In the genomic region with DNA sequence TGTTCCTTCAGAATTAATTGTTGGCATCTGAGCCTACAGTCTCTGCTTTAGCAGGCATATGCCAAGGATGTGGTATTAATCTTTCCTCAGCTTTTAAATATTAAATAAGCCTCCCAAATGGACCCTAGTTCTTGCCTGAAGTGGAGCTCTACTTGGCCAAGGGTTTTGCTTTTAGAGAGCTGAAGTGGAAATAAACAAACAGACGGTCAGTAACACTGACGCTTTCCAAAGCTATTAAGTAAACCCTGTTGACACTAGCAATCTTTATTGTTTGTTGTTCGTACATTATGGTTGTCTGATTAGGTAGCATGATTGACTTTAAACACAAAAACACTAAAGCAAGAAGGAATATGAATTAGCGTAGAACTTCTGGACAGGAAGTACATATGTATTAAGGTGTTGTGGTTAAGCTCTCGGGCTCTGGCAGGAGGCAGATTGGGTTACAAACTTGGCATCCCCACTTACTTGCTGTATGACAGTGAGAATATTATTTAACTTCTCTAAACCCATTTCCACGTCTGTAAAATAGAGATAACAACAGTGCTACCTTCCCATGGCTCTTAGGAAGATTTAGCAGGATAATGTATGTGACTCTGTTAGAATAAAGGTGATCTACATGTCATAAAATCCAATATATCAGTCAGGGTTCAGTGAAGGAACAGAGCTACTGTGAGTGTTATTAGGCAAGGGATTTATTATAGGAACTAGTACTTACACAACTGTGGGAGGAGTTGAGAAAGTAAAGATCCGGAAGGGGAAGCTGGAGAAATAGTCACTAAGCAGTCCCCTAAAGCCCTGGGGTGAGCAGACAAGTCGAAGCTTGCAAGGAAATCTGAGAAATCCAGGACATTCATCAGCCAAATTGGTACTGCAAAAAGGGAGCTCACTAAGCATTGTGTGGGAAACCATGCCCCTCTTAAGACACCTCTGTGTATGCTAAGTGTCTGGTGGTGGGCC, we compare ENCODE assay signal across 10 cellular contexts.
DNase-seq lines count a peak whose midpoint lies in the region; ATAC-seq, FAIRE-seq and TF ChIP-seq lines count a peak whose summit lies in the region.
"Had no signal": no experiment of that assay in that cellular context is flagged by ENCODE, and none has a peak within 500 bp of the region (broad histone marks: within the 10 kb centered on the region; RNA-seq: fewer than 3 reads in every experiment).

No MANE protein-coding gene starts in this region.

- H3K9ac ChIP-seq in K562 (ENCODE audit: insufficient read depth in 1 of 2, low read depth in 2 of 2, low read length in 2 of 2): no peak overlapping the region

- in situ Hi-C loops in K562 (cut with MboI): no loop called here

- peak overlapping the region; percentile 64 for H3K4me3 Mint-ChIP-seq in natural killer cell

- intact Hi-C loops in K562 (cut with micrococcal nuclease) (no loop called here), natural killer cell (cut with micrococcal nuclease) (no loop called here), tibial artery (cut with DNase I; ENCODE audit: low total_unique reads) (no loop called here)

- no peak for TF ChIP-seq POLR2A in K562 (conservative IDR thresholded peaks at IDR 0.05)

- TF ChIP-seq CTCF in GM06990 (IDR thresholded peaks at IDR 0.05; ENCODE audit: insufficient read depth, low read length, poor library complexity, severe bottlenecking) (no peak), K562 (IDR thresholded peaks at IDR 0.05 in 2 of 3, conservative IDR thresholded peaks at IDR 0.05 in 1 of 3; ENCODE audit: insufficient read depth in 2 of 3, low read depth in 1 of 3, low read length in 3 of 3) (no peak), natural killer cell (IDR thresholded peaks at IDR 0.05) (no peak), tibial artery (IDR thresholded peaks at IDR 0.05) (no peak)

- no peaks in the 10 kb centered on the region for H3K79me2 ChIP-seq in K562 (ENCODE audit: control insufficient read depth, insufficient read depth, low read length)

- no peak overlapping the region for H3K4me3 ChIP-seq in GM06990 (replicated peaks; ENCODE audit: low read depth, low read length)
- H3K4me3 ChIP-seq in K562: no peak overlapping the region
- H3K4me3 ChIP-seq in tibial artery: no peak overlapping the region

- ATAC-seq in K562 (peak; percentile 47), natural killer cell (peak; percentile 59 to 73 (median 69)), HG03196 (IDR thresholded peaks at IDR 0.05; ENCODE audit: unreplicated experiment) (no peak)
- ATAC-seq: Panc1 had no signal

- H3K36me3 ChIP-seq in GM06990 (ENCODE audit: control insufficient read depth, insufficient read depth, low read length): no peaks in the 10 kb centered on the region
- H3K36me3 ChIP-seq in K562 (ENCODE audit: control insufficient read depth, insufficient read depth, low read length): no peaks in the 10 kb centered on the region
- H3K36me3 ChIP-seq in tibial artery: no peaks in the 10 kb centered on the region

- CTCF ChIA-PET in K562 (lab: Yijun Ruan, JAX; ENCODE audit: low intra/inter-chr PET ratio): no interaction called here

- no peaks in the 10 kb centered on the region for H4K20me1 ChIP-seq in K562 (replicated peaks; ENCODE audit: control insufficient read depth, insufficient read depth, low read length)

- H3K4me1 ChIP-seq in K562 (replicated peaks in 1 of 2; ENCODE audit: control insufficient read depth in 2 of 2, insufficient read depth in 2 of 2, low read length in 2 of 2) (peaks cover 0 to 3% of the 10 kb centered on the region in 2 experiments; a peak in 2 of 5 replicates), tibial artery (peaks cover 0 to 5% (median 0%) of the 10 kb centered on the region in 4 donors)

- peaks cover 6% of the 10 kb centered on the region for H3K9me3 ChIP-seq in K562 (replicated peaks; ENCODE audit: control insufficient read depth, insufficient read depth, low read depth, low read length)
- H3K9me3 ChIP-seq in tibial artery: peaks cover 0 to 6% (median 0%) of the 10 kb centered on the region in 3 donors

- no peak for TF ChIP-seq EP300 in K562 (IDR thresholded peaks at IDR 0.05; ENCODE audit: low read length)

- no peaks in the 10 kb centered on the region for H3K27me3 Mint-ChIP-seq in natural killer cell (ENCODE audit: low read depth in 2 of 2)

- H3K27ac Mint-ChIP-seq in natural killer cell: peak overlapping the region; percentile 80 to 85

- no TSS peak for BruUV-seq in K562 (replicated peaks; lab: Mats Ljungman, UMichigan)

- WGBS in K562 (ENCODE audit: insufficient coverage, low coverage, missing lambda C conversion rate): 30% methylated on average over 8 of the region's 8 CpGs

- no peak overlapping the region for H3K4me2 ChIP-seq in K562 (ENCODE audit: insufficient read depth, low read length)

- peaks cover 15 to 22% of the 10 kb centered on the region in 2 donors for H3K4me1 Mint-ChIP-seq in natural killer cell

- H3K27me3 ChIP-seq in GM06990 (replicated peaks; ENCODE audit: control insufficient read depth, insufficient read depth, low read length) (no peaks in the 10 kb centered on the region), K562 (ENCODE audit: control insufficient read depth in 2 of 2, insufficient read depth in 2 of 2, low read length in 2 of 2) (no peaks in the 10 kb centered on the region), tibial artery (no peaks in the 10 kb centered on the region)

- H3K27ac ChIP-seq in K562 (ENCODE audit: extremely low read depth, low read depth, low read length) (peak overlapping the region; percentile 38; the same call in 2 of the 3 replicates), tibial artery (no peak overlapping the region)

- H3K36me3 Mint-ChIP-seq in natural killer cell: peaks cover 9% of the 10 kb centered on the region

- peak overlapping the region; percentile 74 for H2AFZ ChIP-seq in K562 (ENCODE audit: low read depth, low read length)

- H3K9me1 ChIP-seq in K562 (ENCODE audit: control insufficient read depth, insufficient read depth, low read length): no peaks in the 10 kb centered on the region

- DNase-seq in GM06990 (ENCODE audit: extremely low read depth, insufficient read length) (peak; percentile 48), NCI-H1092 (lab: John Stamatoyannopoulos, UW) (peak; percentile 76), K562 (ENCODE audit: extremely low read depth in 1 of 4, low spot score in 3 of 4) (no peak), natural killer cell (no peak), tibial artery (no peak), GM03348 (ENCODE audit: low spot score) (no peak), NCI-H82 treated with DMSO at 0.1 percent for 48 hours (lab: John Stamatoyannopoulos, UW; ENCODE audit: unreplicated experiment) (no peak)

- peaks cover 4 to 5% of the 10 kb centered on the region in 2 donors for H3K9me3 Mint-ChIP-seq in natural killer cell

- no peak for TF ChIP-seq RAD21 in K562 (CRISPR knock-in tag; conservative IDR thresholded peaks at IDR 0.05 in 1 of 2, IDR thresholded peaks at IDR 0.05 in 1 of 2)

- peak; percentile 69 for FAIRE-seq in K562 (lab: Jason Lieb, UNC)
- FAIRE-seq: colon had no signal

- POLR2A ChIA-PET in K562 (lab: Yijun Ruan, JAX): no interaction called here

TF ChIP-seq in K562, 482 proteins besides CTCF, POLR2A, EP300 and RAD21:
- TF ChIP-seq SRSF1 (IDR thresholded peaks at IDR 0.05; ENCODE audit: low read depth, low read length) (no peak), ZNF175 (CRISPR knock-in tag; IDR thresholded peaks at IDR 0.05; ENCODE audit: low read depth) (no peak), RBM15 (IDR thresholded peaks at IDR 0.05; ENCODE audit: insufficient read depth, low read length) (no peak), NUFIP1 (IDR thresholded peaks at IDR 0.05; ENCODE audit: partially characterized antibody) (no peak), CBFA2T3 (IDR thresholded peaks at IDR 0.05) (peak; percentile 44), ZNF232 (CRISPR knock-in tag; IDR thresholded peaks at IDR 0.05) (no peak), TEAD4 (IDR thresholded peaks at IDR 0.05; ENCODE audit: low read length) (0 out of 2 replicates have a peak, but pooled peaks have one; percentile 27), TEAD4 (CRISPR knock-in tag; IDR thresholded peaks at IDR 0.05; ENCODE audit: borderline replicate concordance) (no peak), POLR2AphosphoS5 (IDR thresholded peaks at IDR 0.05; ENCODE audit: control insufficient read depth, insufficient read depth, low read depth, low read length) (no peak), TBP (optimal IDR thresholded peaks at IDR 0.05; ENCODE audit: low read depth, low read length) (no peak), TCF3 (CRISPR knock-in tag; IDR thresholded peaks at IDR 0.05) (peak; percentile 22; the same call in 1 of the 2 replicates), SMAD4 (CRISPR knock-in tag; conservative IDR thresholded peaks at IDR 0.05) (no peak), EGR1 (conservative IDR thresholded peaks at IDR 0.05) (no peak), POLR2B (IDR thresholded peaks at IDR 0.05; ENCODE audit: low read depth, partially characterized antibody) (no peak)
- TF ChIP-seq, protein P1, sequence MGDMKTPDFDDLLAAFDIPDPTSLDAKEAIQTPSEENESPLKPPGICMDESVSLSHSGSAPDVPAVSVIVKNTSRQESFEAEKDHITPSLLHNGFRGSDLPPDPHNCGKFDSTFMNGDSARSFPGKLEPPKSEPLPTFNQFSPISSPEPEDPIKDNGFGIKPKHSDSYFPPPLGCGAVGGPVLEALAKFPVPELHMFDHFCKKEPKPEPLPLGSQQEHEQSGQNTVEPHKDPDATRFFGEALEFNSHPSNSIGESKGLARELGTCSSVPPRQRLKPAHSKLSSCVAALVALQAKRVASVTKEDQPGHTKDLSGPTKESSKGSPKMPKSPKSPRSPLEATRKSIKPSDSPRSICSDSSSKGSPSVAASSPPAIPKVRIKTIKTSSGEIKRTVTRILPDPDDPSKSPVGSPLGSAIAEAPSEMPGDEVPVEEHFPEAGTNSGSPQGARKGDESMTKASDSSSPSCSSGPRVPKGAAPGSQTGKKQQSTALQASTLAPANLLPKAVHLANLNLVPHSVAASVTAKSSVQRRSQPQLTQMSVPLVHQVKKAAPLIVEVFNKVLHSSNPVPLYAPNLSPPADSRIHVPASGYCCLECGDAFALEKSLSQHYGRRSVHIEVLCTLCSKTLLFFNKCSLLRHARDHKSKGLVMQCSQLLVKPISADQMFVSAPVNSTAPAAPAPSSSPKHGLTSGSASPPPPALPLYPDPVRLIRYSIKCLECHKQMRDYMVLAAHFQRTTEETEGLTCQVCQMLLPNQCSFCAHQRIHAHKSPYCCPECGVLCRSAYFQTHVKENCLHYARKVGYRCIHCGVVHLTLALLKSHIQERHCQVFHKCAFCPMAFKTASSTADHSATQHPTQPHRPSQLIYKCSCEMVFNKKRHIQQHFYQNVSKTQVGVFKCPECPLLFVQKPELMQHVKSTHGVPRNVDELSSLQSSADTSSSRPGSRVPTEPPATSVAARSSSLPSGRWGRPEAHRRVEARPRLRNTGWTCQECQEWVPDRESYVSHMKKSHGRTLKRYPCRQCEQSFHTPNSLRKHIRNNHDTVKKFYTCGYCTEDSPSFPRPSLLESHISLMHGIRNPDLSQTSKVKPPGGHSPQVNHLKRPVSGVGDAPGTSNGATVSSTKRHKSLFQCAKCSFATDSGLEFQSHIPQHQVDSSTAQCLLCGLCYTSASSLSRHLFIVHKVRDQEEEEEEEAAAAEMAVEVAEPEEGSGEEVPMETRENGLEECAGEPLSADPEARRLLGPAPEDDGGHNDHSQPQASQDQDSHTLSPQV (IDR thresholded peaks at IDR 0.05): no peak
TF ChIP-seq in K562: peak in this region for 3.

Comparison
In these comparisons a context has a peak if more than half of its experiments do, and no peak if none do; other contexts are left out.
1. DNase-seq: peak in GM06990 (single experiment) and NCI-H1092 (single experiment); none in K562 (0 of 4), natural killer cell (single experiment), tibial artery (0 of 2), GM03348 (single experiment) and NCI-H82 treated with DMSO at 0.1 percent for 48 hours (single experiment).